In genomic region chr1:200206761-200207160, GRCh38 we compare ENCODE assay signal across 24 cellular contexts.
DNase-seq lines count a peak whose midpoint lies in the region; ATAC-seq and TF ChIP-seq lines count a peak whose summit lies in the region.
"Had no signal": no experiment of that assay in that cellular context is flagged by ENCODE, and none has a peak within 500 bp of the region (broad histone marks: within the 10 kb centered on the region; RNA-seq: fewer than 3 reads in every experiment).

No MANE protein-coding gene starts in this region.

- H3K36me3 Mint-ChIP-seq in T-helper 2 cell treated with Interferon-gamma antibody and Interleukin-4, amounts not matched to agents 5 μg/mL and 100 μg/mL, for 36 hours (ENCODE audit: low read depth) = no peaks in the 10 kb centered on the region
- no peaks in the 10 kb centered on the region for H3K36me3 Mint-ChIP-seq in activated CD4-positive, alpha-beta T cell treated with anti-CD3 and anti-CD28 coated beads, Interleukin-2, amount 10 ng/mL, durations not matched to agents 24 days and 14 days (ENCODE audit: low read depth)
- H3K36me3 Mint-ChIP-seq: IgD-negative memory B cell, natural killer cell had no signal

- no peak overlapping the region for H3K4me3 ChIP-seq in osteoblast (ENCODE audit: insufficient read depth, low read length)
- H3K4me3 ChIP-seq: sigmoid colon, tibial nerve had no signal

- no peak overlapping the region for H3K4me3 Mint-ChIP-seq in T-helper 2 cell treated with Interferon-gamma antibody and Interleukin-4, amounts not matched to agents 5 μg/mL and 100 μg/mL, for 36 hours
- H3K4me3 Mint-ChIP-seq in activated CD4-positive, alpha-beta T cell treated with anti-CD3 and anti-CD28 coated beads, Interleukin-2, amount 10 ng/mL, durations not matched to agents 24 days and 14 days = no peak overlapping the region
- H3K4me3 Mint-ChIP-seq: activated CD8-positive, alpha-beta T cell treated with anti-CD3 and anti-CD28 coated beads, Interleukin-2, amount 10 ng/mL, durations not matched to agents 7 days and 5 days; IgD-negative memory B cell; natural killer cell; stimulated activated naive CD8-positive, alpha-beta T cell treated with anti-CD3 and anti-CD28 coated beads, Interleukin-15, Interleukin-2, amounts not matched to agents 100 ng/mL and 50 ng/mL, for 24 hours had no signal

- no peaks in the 10 kb centered on the region for H3K27me3 ChIP-seq in osteoblast (ENCODE audit: insufficient read depth, low read length)
- H3K27me3 ChIP-seq: sigmoid colon, tibial nerve had no signal

- no peaks in the 10 kb centered on the region for H3K36me3 ChIP-seq in osteoblast (ENCODE audit: insufficient read depth, low read length)
- H3K36me3 ChIP-seq: sigmoid colon, tibial nerve had no signal

- peak overlapping the region; percentile 26 for H3K4me2 ChIP-seq in osteoblast (ENCODE audit: insufficient read depth, low read length)

- no peak overlapping the region for H3K27ac Mint-ChIP-seq in T-helper 2 cell treated with Interferon-gamma antibody and Interleukin-4, amounts not matched to agents 5 μg/mL and 100 μg/mL, for 36 hours
- H3K27ac Mint-ChIP-seq in activated CD4-positive, alpha-beta T cell treated with anti-CD3 and anti-CD28 coated beads, Interleukin-2, amount 10 ng/mL, durations not matched to agents 24 days and 14 days = no peak overlapping the region
- H3K27ac Mint-ChIP-seq: activated CD8-positive, alpha-beta T cell treated with anti-CD3 and anti-CD28 coated beads, Interleukin-2, amount 10 ng/mL, durations not matched to agents 7 days and 5 days; IgD-negative memory B cell; natural killer cell; stimulated activated naive CD8-positive, alpha-beta T cell treated with anti-CD3 and anti-CD28 coated beads, Interleukin-15, Interleukin-2, amounts not matched to agents 100 ng/mL and 50 ng/mL, for 24 hours had no signal

- TF ChIP-seq CTCF in osteoblast (IDR thresholded peaks at IDR 0.05; ENCODE audit: extremely low read depth, low read depth, low read length) = no peak

- peak overlapping the region; percentile 44 for H3K27ac ChIP-seq in osteoblast (ENCODE audit: low read depth, low read length)
- no peak overlapping the region for H3K27ac ChIP-seq in substantia nigra (ENCODE audit: low read depth, low read length, poor library complexity, severe bottlenecking)
- H3K27ac ChIP-seq: sigmoid colon, tibial nerve had no signal

- no peaks in the 10 kb centered on the region for H3K9me3 Mint-ChIP-seq in T-helper 2 cell treated with Interferon-gamma antibody and Interleukin-4, amounts not matched to agents 5 μg/mL and 100 μg/mL, for 36 hours
- H3K9me3 Mint-ChIP-seq in activated CD4-positive, alpha-beta T cell treated with anti-CD3 and anti-CD28 coated beads, Interleukin-2, amount 10 ng/mL, durations not matched to agents 24 days and 14 days = peaks cover 10% of the 10 kb centered on the region
- H3K9me3 Mint-ChIP-seq: natural killer cell; stimulated activated naive CD8-positive, alpha-beta T cell treated with anti-CD3 and anti-CD28 coated beads, Interleukin-15, Interleukin-2, amounts not matched to agents 100 ng/mL and 50 ng/mL, for 24 hours had no signal

- H4K20me1 ChIP-seq in osteoblast (ENCODE audit: insufficient read depth, low read length) = no peaks in the 10 kb centered on the region

- no peak for ATAC-seq in GM18519 (IDR thresholded peaks at IDR 0.05; ENCODE audit: low FRiP score, unreplicated experiment)
- ATAC-seq: activated CD8-positive, alpha-beta T cell treated with anti-CD3 and anti-CD28 coated beads, Interleukin-2, amount 10 ng/mL, durations not matched to agents 7 days and 5 days; left colon; natural killer cell had no signal

- no peaks in the 10 kb centered on the region for H3K4me1 Mint-ChIP-seq in T-helper 2 cell treated with Interferon-gamma antibody and Interleukin-4, amounts not matched to agents 5 μg/mL and 100 μg/mL, for 36 hours (ENCODE audit: low read depth)
- peaks cover 3% of the 10 kb centered on the region for H3K4me1 Mint-ChIP-seq in activated CD4-positive, alpha-beta T cell treated with anti-CD3 and anti-CD28 coated beads, Interleukin-2, amount 10 ng/mL, durations not matched to agents 24 days and 14 days
- H3K4me1 Mint-ChIP-seq: natural killer cell had no signal

- peaks cover 10% of the 10 kb centered on the region for H3K4me1 ChIP-seq in osteoblast (ENCODE audit: insufficient read depth, low read length)
- H3K4me1 ChIP-seq: sigmoid colon, tibial nerve had no signal

- intact Hi-C loops in activated CD4-positive, alpha-beta T cell treated with anti-CD3 and anti-CD28 coated beads, Interleukin-2, amount 10 ng/mL, durations not matched to agents 24 days and 14 days (cut with micrococcal nuclease) = loop anchor here (2.0 kb wide), 1 partner anchor 54 kb away; no protein-coding TSS in a partner anchor

- H3K9me3 ChIP-seq in osteoblast (ENCODE audit: low read depth, low read length) = no peaks in the 10 kb centered on the region
- H3K9me3 ChIP-seq: sigmoid colon, tibial nerve had no signal

- DNase-seq in EL (peak; percentile 33), M059J (ENCODE audit: low read depth) (peak; percentile 77), amniotic epithelial cell (ENCODE audit: low read depth) (peak; percentile 60), osteoblast (ENCODE audit: insufficient read length, low spot score, missing footprints) (no peak), substantia nigra (lab: John Stamatoyannopoulos, UW) (no peak)
- DNase-seq in T-helper 2 cell treated with Interferon-gamma antibody and Interleukin-4, amounts not matched to agents 5 μg/mL and 100 μg/mL, for 36 hours (ENCODE audit: low spot score) = no peak
- no peak for DNase-seq in activated CD4-positive, alpha-beta T cell treated with anti-CD3 and anti-CD28 coated beads, Interleukin-2, amount 10 ng/mL, durations not matched to agents 24 days and 14 days
- DNase-seq: activated CD8-positive, alpha-beta T cell treated with anti-CD3 and anti-CD28 coated beads, Interleukin-2, amount 10 ng/mL, durations not matched to agents 7 days and 5 days; activated naive CD4-positive, alpha-beta T cell treated with Interleukin-2 at 50 U/mL for 16 hours; activated T-cell treated with anti-CD3 and anti-CD28 coated beads, Interleukin-2, amount 50 U/mL, for 1 hour; AML-193; cerebellar nuclear complex; DMS79; glutamatergic neuron; left colon; natural killer cell; NCI-H187 treated with DMSO at 0.1 percent for 48 hours; NCI-H345; sigmoid colon; T-helper 9 cell had no signal

- H3K27me3 Mint-ChIP-seq in T-helper 2 cell treated with Interferon-gamma antibody and Interleukin-4, amounts not matched to agents 5 μg/mL and 100 μg/mL, for 36 hours (ENCODE audit: low read depth) = peaks cover 12% of the 10 kb centered on the region
- peaks cover 8% of the 10 kb centered on the region for H3K27me3 Mint-ChIP-seq in activated CD4-positive, alpha-beta T cell treated with anti-CD3 and anti-CD28 coated beads, Interleukin-2, amount 10 ng/mL, durations not matched to agents 24 days and 14 days

- no peak overlapping the region for H2AFZ ChIP-seq in osteoblast (ENCODE audit: low read length)

- H3K79me2 ChIP-seq in osteoblast (ENCODE audit: insufficient read depth, low read length) = no peaks in the 10 kb centered on the region

Comparison
In these comparisons a context has a peak if more than half of its experiments do, and no peak if none do; other contexts are left out.
1. DNase-seq: peak in EL (single experiment), M059J (single experiment) and amniotic epithelial cell (single experiment); none in osteoblast (single experiment), T-helper 2 cell treated with Interferon-gamma antibody and Interleukin-4, amounts not matched to agents 5 μg/mL and 100 μg/mL, for 36 hours (single experiment), substantia nigra (0 of 49) and activated CD4-positive, alpha-beta T cell treated with anti-CD3 and anti-CD28 coated beads, Interleukin-2, amount 10 ng/mL, durations not matched to agents 24 days and 14 days (single experiment).